In genomic region chr5:1021136-1021968, GRCh38 we compare ENCODE assay signal across 18 cellular contexts. TPM values are rescaled to one million over a fixed set of nuclear protein-coding genes. Genes with fewer than 3 reads are reported as not detected.
DNase-seq lines count a peak whose midpoint lies in the region; ATAC-seq and TF ChIP-seq lines count a peak whose summit lies in the region.
"Had no signal": no experiment of that assay in that cellular context is flagged by ENCODE, and none has a peak within 500 bp of the region (broad histone marks: within the 10 kb centered on the region; RNA-seq: fewer than 3 reads in every experiment).

No MANE protein-coding gene starts in this region.

- H3K36me3 Mint-ChIP-seq in CD14-positive monocyte (no peaks in the 10 kb centered on the region), mesothelial cell of epicardium (no peaks in the 10 kb centered on the region)
- peaks cover 1% of the 10 kb centered on the region for H3K36me3 Mint-ChIP-seq in central memory CD8-positive, alpha-beta T cell (ENCODE audit: insufficient read depth)
- H3K36me3 Mint-ChIP-seq: activated naive CD4-positive, alpha-beta T cell treated with anti-CD3 and anti-CD28 coated beads, Interleukin-2, amount 50 U/mL, for 24 hours; naive thymus-derived CD4-positive, alpha-beta T cell had no signal

- H3K27me3 Mint-ChIP-seq in CD14-positive monocyte (ENCODE audit: low read depth in 3 of 3) (peaks cover 0 to 5% (median 3%) of the 10 kb centered on the region in 3 donors), mesothelial cell of epicardium (ENCODE audit: low read depth) (peaks cover 6% of the 10 kb centered on the region)
- H3K27me3 Mint-ChIP-seq in central memory CD8-positive, alpha-beta T cell: no peaks in the 10 kb centered on the region
- H3K27me3 Mint-ChIP-seq: activated naive CD4-positive, alpha-beta T cell treated with anti-CD3 and anti-CD28 coated beads, Interleukin-2, amount 50 U/mL, for 24 hours; B cell; naive thymus-derived CD4-positive, alpha-beta T cell had no signal

- intact Hi-C loops in CD14-positive monocyte (cut with micrococcal nuclease) (no loop called here), esophagus muscularis mucosa (cut with DNase I) (no loop called here)

- no peak overlapping the region for H3K27ac ChIP-seq in esophagus muscularis mucosa (replicated peaks in 1 of 4)
- H3K27ac ChIP-seq: breast epithelium, suprapubic skin had no signal

- H3K27ac Mint-ChIP-seq in CD14-positive monocyte (no peak overlapping the region), mesothelial cell of epicardium (peak overlapping the region; percentile 88)
- peak overlapping the region; percentile 17 for H3K27ac Mint-ChIP-seq in central memory CD8-positive, alpha-beta T cell (ENCODE audit: low read depth)
- H3K27ac Mint-ChIP-seq: activated naive CD4-positive, alpha-beta T cell treated with anti-CD3 and anti-CD28 coated beads, Interleukin-2, amount 50 U/mL, for 24 hours; B cell; naive thymus-derived CD4-positive, alpha-beta T cell; T-helper 17 cell had no signal

- H3K9me3 Mint-ChIP-seq in CD14-positive monocyte (no peaks in the 10 kb centered on the region), mesothelial cell of epicardium (no peaks in the 10 kb centered on the region)
- H3K9me3 Mint-ChIP-seq in central memory CD8-positive, alpha-beta T cell: no peaks in the 10 kb centered on the region
- H3K9me3 Mint-ChIP-seq: activated naive CD4-positive, alpha-beta T cell treated with anti-CD3 and anti-CD28 coated beads, Interleukin-2, amount 50 U/mL, for 24 hours; naive thymus-derived CD4-positive, alpha-beta T cell had no signal

- TF ChIP-seq EP300 in esophagus muscularis mucosa (IDR thresholded peaks at IDR 0.05): no peak

- TF ChIP-seq POLR2A in esophagus muscularis mucosa (IDR thresholded peaks at IDR 0.05; ENCODE audit: low read depth): no peak

- 69% methylated on average over 14 of the region's 29 CpGs for WGBS in esophagus muscularis mucosa

- no peak for ATAC-seq in central memory CD8-positive, alpha-beta T cell (replicated peaks; ENCODE audit: extremely low read depth, poor library complexity, severe bottlenecking)
- ATAC-seq in HG03378 (IDR thresholded peaks at IDR 0.05; ENCODE audit: unreplicated experiment): no peak
- ATAC-seq: naive thymus-derived CD4-positive, alpha-beta T cell; T-helper 17 cell had no signal

- no peaks in the 10 kb centered on the region for H3K36me3 ChIP-seq in esophagus muscularis mucosa
- H3K36me3 ChIP-seq: breast epithelium, suprapubic skin had no signal

- no peaks in the 10 kb centered on the region for H3K4me1 ChIP-seq in esophagus muscularis mucosa
- H3K4me1 ChIP-seq: breast epithelium had no signal

- H3K9me3 ChIP-seq in esophagus muscularis mucosa: no peaks in the 10 kb centered on the region
- H3K9me3 ChIP-seq: breast epithelium, suprapubic skin had no signal

- H3K27me3 ChIP-seq in esophagus muscularis mucosa: no peaks in the 10 kb centered on the region
- H3K27me3 ChIP-seq: breast epithelium had no signal

- TF ChIP-seq CTCF in CD14-positive monocyte (IDR thresholded peaks at IDR 0.05): no peak
- no peak for TF ChIP-seq CTCF in HFF-Myc (IDR thresholded peaks at IDR 0.05; ENCODE audit: low read depth, low read length, missing control alignments)
- TF ChIP-seq CTCF in mesothelial cell of epicardium (IDR thresholded peaks at IDR 0.05; ENCODE audit: unreplicated experiment): no peak
- no peak for TF ChIP-seq CTCF in esophagus muscularis mucosa (IDR thresholded peaks at IDR 0.05)

- H3K4me3 ChIP-seq in HFF-Myc (replicated peaks; ENCODE audit: low read depth, low read length): no peak overlapping the region
- no peak overlapping the region for H3K4me3 ChIP-seq in esophagus muscularis mucosa
- H3K4me3 ChIP-seq: breast epithelium, suprapubic skin had no signal

- DNase-seq in CD14-positive monocyte (ENCODE audit: low spot score): peak; percentile 32
- DNase-seq in HFF-Myc (ENCODE audit: extremely low read depth, low read depth): peak; percentile 74
- DNase-seq in central memory CD8-positive, alpha-beta T cell (ENCODE audit: low spot score in 2 of 2): no peak
- peak in 1 of 2 experiments; percentile 76 for DNase-seq in mesothelial cell of epicardium (ENCODE audit: low spot score in 2 of 2, unreplicated experiment in 2 of 2)
- DNase-seq in esophagus muscularis mucosa (ENCODE audit: extremely low spot score): no peak
- DNase-seq in NCI-H2081 treated with DMSO at 0.1 percent for 48 hours (lab: John Stamatoyannopoulos, UW): no peak
- DNase-seq in activated CD8-positive, alpha-beta memory T cell treated with anti-CD3 and anti-CD28 coated beads, Interleukin-2, amount 50 U/mL, for 48 hours: no peak
- DNase-seq: activated CD4-positive, alpha-beta T cell treated with anti-CD3 and anti-CD28 coated beads for 1 hour; activated CD8-positive, alpha-beta memory T cell treated with anti-CD3 and anti-CD28 coated beads, Interleukin-2, amount 50 U/mL, for 4 hours; naive thymus-derived CD4-positive, alpha-beta T cell; NCI-H1930; NCI-H524 treated with DMSO at 0.1 percent for 48 hours; T-helper 17 cell had no signal

- H3K4me3 Mint-ChIP-seq in CD14-positive monocyte (no peak overlapping the region), mesothelial cell of epicardium (peak overlapping the region; percentile 41)
- H3K4me3 Mint-ChIP-seq in central memory CD8-positive, alpha-beta T cell: no peak overlapping the region
- H3K4me3 Mint-ChIP-seq: activated naive CD4-positive, alpha-beta T cell treated with anti-CD3 and anti-CD28 coated beads, Interleukin-2, amount 50 U/mL, for 24 hours; B cell; naive thymus-derived CD4-positive, alpha-beta T cell; T-helper 17 cell had no signal

- H3K4me1 Mint-ChIP-seq in CD14-positive monocyte (no peaks in the 10 kb centered on the region), mesothelial cell of epicardium (peaks cover 25% of the 10 kb centered on the region)
- no peaks in the 10 kb centered on the region for H3K4me1 Mint-ChIP-seq in central memory CD8-positive, alpha-beta T cell
- H3K4me1 Mint-ChIP-seq: activated naive CD4-positive, alpha-beta T cell treated with anti-CD3 and anti-CD28 coated beads, Interleukin-2, amount 50 U/mL, for 24 hours; B cell; naive thymus-derived CD4-positive, alpha-beta T cell; T-helper 17 cell had no signal

RNA-seq across cellular contexts. Expression of gene NKD2, which starts 12.8 kb away (rescaled TPM):
- polyA plus RNA-seq in CD14-positive monocyte: not detected
- 52.8 to 65.1 TPM (median 63.4 TPM) in 3 replicates for total RNA-seq in mesothelial cell of epicardium
- total RNA-seq in esophagus muscularis mucosa: 1 to 10 TPM; 3.0 to 6.6 (median 5.4) TPM
- total RNA-seq: T-helper 17 cell had no signal
- polyA plus RNA-seq: naive thymus-derived CD4-positive, alpha-beta T cell had no signal

Comparison
In these comparisons a context has a peak if more than half of its experiments do, and no peak if none do; other contexts are left out.
1. DNase-seq: peak in CD14-positive monocyte (single experiment) and HFF-Myc (single experiment); none in central memory CD8-positive, alpha-beta T cell (0 of 2), esophagus muscularis mucosa (single experiment), NCI-H2081 treated with DMSO at 0.1 percent for 48 hours (single experiment) and activated CD8-positive, alpha-beta memory T cell treated with anti-CD3 and anti-CD28 coated beads, Interleukin-2, amount 50 U/mL, for 48 hours (single experiment).
2. H3K27ac Mint-ChIP-seq: peak in central memory CD8-positive, alpha-beta T cell (single experiment) and mesothelial cell of epicardium (single experiment); none in CD14-positive monocyte (0 of 7).